30 cellular contexts compared by ENCODE assay signal in genomic region chr7:155558351-155558750, GRCh38. TPM values are rescaled to one million over a fixed set of nuclear protein-coding genes. Genes with fewer than 3 reads are reported as not detected.
A peak's percentile ranks its signal among the peaks of the same experiment; 100 is the strongest.
DNase-seq lines count a peak whose midpoint lies in the region; ATAC-seq, FAIRE-seq and TF ChIP-seq lines count a peak whose summit lies in the region.
"Had no signal": no experiment of that assay in that cellular context is flagged by ENCODE, and none has a peak within 500 bp of the region (broad histone marks: within the 10 kb centered on the region; RNA-seq: fewer than 3 reads in every experiment).

No MANE protein-coding gene starts in this region.

- no peak overlapping the region for H3K4me3 Mint-ChIP-seq in chondrocyte (ENCODE audit: unreplicated experiment)
- H3K4me3 Mint-ChIP-seq: CD14-positive monocyte; CD4-positive, alpha-beta memory T cell; CD4-positive, CD25-positive, alpha-beta regulatory T cell; CD8-positive, alpha-beta memory T cell had no signal

- H3K4me3 ChIP-seq in kidney (ENCODE audit: low read length in 2 of 2) (no peak overlapping the region), gastrocnemius medialis (no peak overlapping the region)
- H3K4me3 ChIP-seq: BLaER1, GM12878 had no signal

- ATAC-seq in HG02763 (IDR thresholded peaks at IDR 0.05; ENCODE audit: unreplicated experiment) (no peak), gastrocnemius medialis (no peak)
- ATAC-seq: GM12878 had no signal

- no peaks in the 10 kb centered on the region for H3K9me3 Mint-ChIP-seq in chondrocyte (ENCODE audit: low read depth)
- H3K9me3 Mint-ChIP-seq: CD4-positive, CD25-positive, alpha-beta regulatory T cell; CD8-positive, alpha-beta memory T cell had no signal

- H3K27ac ChIP-seq in kidney (ENCODE audit: low read depth in 2 of 2, low read length in 2 of 2): no peak overlapping the region
- H3K27ac ChIP-seq in gastrocnemius medialis: no peak overlapping the region
- H3K27ac ChIP-seq: BLaER1 had no signal

- in situ Hi-C loops in gastrocnemius medialis (cut with MboI; ENCODE audit: low sequenced_read_pairs in 4 of 4): no loop called here

- no peak overlapping the region for H3K9ac ChIP-seq in kidney (ENCODE audit: low read length in 2 of 2)
- H3K9ac ChIP-seq: BLaER1 had no signal

- H3K4me1 Mint-ChIP-seq in chondrocyte (ENCODE audit: low read depth): no peaks in the 10 kb centered on the region
- H3K4me1 Mint-ChIP-seq: CD14-positive monocyte; CD4-positive, alpha-beta memory T cell; CD4-positive, CD25-positive, alpha-beta regulatory T cell; CD8-positive, alpha-beta memory T cell had no signal

- TF ChIP-seq POLR2A in gastrocnemius medialis (IDR thresholded peaks at IDR 0.05): no peak

- H3K36me3 ChIP-seq in kidney (ENCODE audit: control insufficient read depth in 1 of 2, insufficient read depth in 2 of 2, low read length in 2 of 2) (no peaks in the 10 kb centered on the region), gastrocnemius medialis (no peaks in the 10 kb centered on the region)
- H3K36me3 ChIP-seq: BE2C, BLaER1 had no signal

- H3K9me3 ChIP-seq in kidney (ENCODE audit: control insufficient read depth in 1 of 2, low read length in 2 of 2) (no peaks in the 10 kb centered on the region), gastrocnemius medialis (no peaks in the 10 kb centered on the region)
- H3K9me3 ChIP-seq: BE2C, BLaER1 had no signal

- TF ChIP-seq CTCF in chondrocyte (IDR thresholded peaks at IDR 0.05) (no peak), kidney (IDR thresholded peaks at IDR 0.05; ENCODE audit: borderline replicate concordance, extremely low read depth, insufficient read depth) (no peak), gastrocnemius medialis (IDR thresholded peaks at IDR 0.05 in 4 of 5, conservative IDR thresholded peaks at IDR 0.05 in 1 of 5) (no peak)

- DNase-seq in chondrocyte (ENCODE audit: low spot score): peak; percentile 30
- peak; percentile 8 for DNase-seq in kidney
- peak; percentile 56 for DNase-seq in posterior vena cava (ENCODE audit: low spot score)
- DNase-seq in amygdala (lab: John Stamatoyannopoulos, UW): no peak
- DNase-seq in gastrocnemius medialis: no peak
- DNase-seq: 8988T; ACHN; BE2C; C1 segment of cervical spinal cord; CD4-positive, alpha-beta memory T cell; CD4-positive, CD25-positive, alpha-beta regulatory T cell; CD8-positive, alpha-beta memory T cell; COR-L47; DMS 273 treated with DMSO at 0.1 percent for 48 hours; DMS153; DMS53; DMS79; DND-41; EL; GDM1 had no signal

- no peaks in the 10 kb centered on the region for H3K27me3 ChIP-seq in gastrocnemius medialis
- H3K27me3 ChIP-seq: BE2C, BLaER1 had no signal

- intact Hi-C loops in kidney (cut with DNase I) (no loop called here), posterior vena cava (cut with DNase I) (no loop called here), gastrocnemius medialis (cut with DNase I; ENCODE audit: low total_unique reads) (no loop called here)

- no peak overlapping the region for H3K27ac Mint-ChIP-seq in chondrocyte (ENCODE audit: unreplicated experiment)
- H3K27ac Mint-ChIP-seq: CD4-positive, alpha-beta memory T cell; CD4-positive, CD25-positive, alpha-beta regulatory T cell; CD8-positive, alpha-beta memory T cell had no signal

- no peaks in the 10 kb centered on the region for H3K36me3 Mint-ChIP-seq in chondrocyte (ENCODE audit: low read depth)
- H3K36me3 Mint-ChIP-seq: CD14-positive monocyte; CD4-positive, alpha-beta memory T cell; CD4-positive, CD25-positive, alpha-beta regulatory T cell; CD8-positive, alpha-beta memory T cell had no signal

- H3K27me3 Mint-ChIP-seq in chondrocyte (ENCODE audit: low read depth): peaks cover 16% of the 10 kb centered on the region

- FAIRE-seq in kidney (lab: Jason Lieb, UNC): no peak
- FAIRE-seq: A204.1, GM12878, GM12892, GM18507 had no signal

- H3K4me1 ChIP-seq in kidney (ENCODE audit: control insufficient read depth in 1 of 2, insufficient read depth in 1 of 2, low read depth in 1 of 2, low read length in 2 of 2): no peaks in the 10 kb centered on the region
- H3K4me1 ChIP-seq in gastrocnemius medialis: no peaks in the 10 kb centered on the region
- H3K4me1 ChIP-seq: BE2C, BLaER1 had no signal

RNA-seq across cellular contexts. Expression of gene CNPY1, which starts 12.0 kb away (rescaled TPM):
- not detected in 3 replicates for total RNA-seq in chondrocyte
- total RNA-seq in kidney: not detected
- not detected for polyA plus RNA-seq in kidney (ENCODE audit: insufficient read depth, low read depth, low replicate concordance)
- not detected for total RNA-seq in posterior vena cava
- under 1 TPM in 1 of 4 donors, not detected in 3; 0.25 TPM for total RNA-seq in gastrocnemius medialis
- total RNA-seq: A673; CD4-positive, alpha-beta memory T cell; CD4-positive, CD25-positive, alpha-beta regulatory T cell; CD8-positive, alpha-beta memory T cell; G401; GM12878 had no signal
- polyA plus RNA-seq: AG04450; CD14-positive monocyte; CD4-positive, alpha-beta memory T cell; CD4-positive, CD25-positive, alpha-beta regulatory T cell; CD8-positive, alpha-beta memory T cell; GM12878 had no signal

Comparison
In these comparisons a context has a peak if more than half of its experiments do, and no peak if none do; other contexts are left out.
1. DNase-seq: peak in chondrocyte (single experiment), kidney (single experiment) and posterior vena cava (single experiment); none in amygdala (0 of 56) and gastrocnemius medialis (0 of 2).